ENCODE assay signal across 11 cellular contexts in genomic region chr10:17216901-17217395, GRCh38. TPM values are rescaled to one million over a fixed set of nuclear protein-coding genes. Genes with fewer than 3 reads are reported as not detected.
DNase-seq lines count a peak whose midpoint lies in the region; ATAC-seq and TF ChIP-seq lines count a peak whose summit lies in the region.
"Had no signal": no experiment of that assay in that cellular context is flagged by ENCODE, and none has a peak within 500 bp of the region (broad histone marks: within the 10 kb centered on the region; RNA-seq: fewer than 3 reads in every experiment).

No MANE protein-coding gene starts in this region.

- no peaks in the 10 kb centered on the region for H3K27me3 ChIP-seq in left lung
- no peaks in the 10 kb centered on the region for H3K27me3 ChIP-seq in tibial nerve
- H3K27me3 ChIP-seq: BLaER1 had no signal

- H3K4me3 ChIP-seq in left lung (no peak overlapping the region), tibial nerve (no peak overlapping the region)
- H3K4me3 ChIP-seq: BLaER1 had no signal

- peak overlapping the region; percentile 86 for H3K27ac Mint-ChIP-seq in activated naive CD4-positive, alpha-beta T cell treated with anti-CD3 and anti-CD28 coated beads, Interleukin-2, amount 10 ng/mL, durations not matched to agents 7 days and 5 days

- H3K4me3 Mint-ChIP-seq in activated naive CD4-positive, alpha-beta T cell treated with anti-CD3 and anti-CD28 coated beads, Interleukin-2, amount 10 ng/mL, durations not matched to agents 7 days and 5 days: no peak overlapping the region
- H3K4me3 Mint-ChIP-seq: neural crest cell had no signal

- H3K9me3 ChIP-seq in left lung: no peaks in the 10 kb centered on the region
- no peaks in the 10 kb centered on the region for H3K9me3 ChIP-seq in tibial nerve
- H3K9me3 ChIP-seq: BLaER1 had no signal

- 66 to 81% (median 69%) methylated on average over 6 of the region's 6 CpGs for WGBS in adipose tissue, 3 donors
- 87 to 90% methylated on average over 6 of the region's 6 CpGs for WGBS in tibial nerve, 2 donors

- TF ChIP-seq EP300 in tibial nerve (IDR thresholded peaks at IDR 0.05): no peak

- H3K9me3 Mint-ChIP-seq in activated naive CD4-positive, alpha-beta T cell treated with anti-CD3 and anti-CD28 coated beads, Interleukin-2, amount 10 ng/mL, durations not matched to agents 7 days and 5 days: no peaks in the 10 kb centered on the region
- H3K9me3 Mint-ChIP-seq: neural crest cell had no signal

- CTCF ChIA-PET in activated naive CD4-positive, alpha-beta T cell treated with anti-CD3 and anti-CD28 coated beads, Interleukin-2, amount 10 ng/mL, durations not matched to agents 7 days and 5 days (lab: Charles Lee): interaction anchor here (0.6 to 2.6 kb wide), 4 partner anchors 11 to 526 kb away, joined by 3 to 10 read pairs (median 6); no protein-coding TSS in a partner anchor

- intact Hi-C loops in left lung (cut with DNase I): no loop called here

- ATAC-seq in left lung: peak; percentile 6
- no peak for ATAC-seq in HG03039 (IDR thresholded peaks at IDR 0.05; ENCODE audit: unreplicated experiment)
- no peak for ATAC-seq in HG03432 (IDR thresholded peaks at IDR 0.05; ENCODE audit: unreplicated experiment)

- peak overlapping the region; percentile 88 for H3K27ac ChIP-seq in adipose tissue (ENCODE audit: low read depth, low read length)
- peak overlapping the region; percentile 83 to 99 for H3K27ac ChIP-seq in left lung
- H3K27ac ChIP-seq in tibial nerve: peak overlapping the region in 3 of 4 donors; percentile 68 to 96 (median 86)
- H3K27ac ChIP-seq: BLaER1 had no signal

- TF ChIP-seq CTCF in left lung (IDR thresholded peaks at IDR 0.05): no peak
- no peak for TF ChIP-seq CTCF in tibial nerve (IDR thresholded peaks at IDR 0.05)

- H3K36me3 ChIP-seq in left lung (no peaks in the 10 kb centered on the region), tibial nerve (no peaks in the 10 kb centered on the region)
- H3K36me3 ChIP-seq: BLaER1 had no signal

- H3K4me1 Mint-ChIP-seq in activated naive CD4-positive, alpha-beta T cell treated with anti-CD3 and anti-CD28 coated beads, Interleukin-2, amount 10 ng/mL, durations not matched to agents 7 days and 5 days: peaks cover 46% of the 10 kb centered on the region

- TF ChIP-seq POLR2A in tibial nerve (IDR thresholded peaks at IDR 0.05): no peak

- H3K4me1 ChIP-seq in left lung (peaks cover 18 to 57% of the 10 kb centered on the region in 2 donors), tibial nerve (peaks cover 0 to 66% (median 30%) of the 10 kb centered on the region in 4 donors)
- H3K4me1 ChIP-seq: BLaER1 had no signal

- peaks cover 24% of the 10 kb centered on the region for H3K36me3 Mint-ChIP-seq in activated naive CD4-positive, alpha-beta T cell treated with anti-CD3 and anti-CD28 coated beads, Interleukin-2, amount 10 ng/mL, durations not matched to agents 7 days and 5 days

- no peak for DNase-seq in activated naive CD4-positive, alpha-beta T cell treated with anti-CD3 and anti-CD28 coated beads, Interleukin-2, amount 10 ng/mL, durations not matched to agents 7 days and 5 days
- DNase-seq in activated naive CD4-positive, alpha-beta T cell treated with Interleukin-2 at 50 U/mL for 16 hours: no peak
- DNase-seq in left lung (no peak), tibial nerve (ENCODE audit: low spot score in 2 of 2) (no peak), hypothalamus (lab: John Stamatoyannopoulos, UW) (no peak)
- DNase-seq: NCI-H1436 treated with DMSO at 0.1 percent for 48 hours had no signal

- H3K27me3 Mint-ChIP-seq in activated naive CD4-positive, alpha-beta T cell treated with anti-CD3 and anti-CD28 coated beads, Interleukin-2, amount 10 ng/mL, durations not matched to agents 7 days and 5 days: peaks cover 5% of the 10 kb centered on the region

RNA-seq across cellular contexts. Expression of gene VIM, which starts 11.1 kb away (rescaled TPM):
- polyA plus RNA-seq in adipose tissue: 1,000 to 10,000 TPM in 2 of 3 donors, 100 to 1,000 TPM in 1; 348 to 3,997 (median 2,261) TPM
- total RNA-seq in left lung: 1,000 to 10,000 TPM; 1,589 to 1,774 TPM
- total RNA-seq in tibial nerve: 1,000 to 10,000 TPM; 6,350 to 8,587 (median 8,002) TPM

RNA-seq across cellular contexts. Expression of gene TRDMT1, which starts 15.5 kb away (rescaled TPM):
- polyA plus RNA-seq in adipose tissue: 1 to 10 TPM; 1.3 to 2.7 (median 1.6) TPM
- total RNA-seq in left lung (10 to 100 TPM in 1 of 2 donors, 1 to 10 TPM in 1; 6.6 to 11.5 TPM), tibial nerve (10 to 100 TPM; 12.9 to 17.5 (median 16.0) TPM)
